Comparison of ENCODE assay signal across 8 cellular contexts in the genomic region with DNA sequence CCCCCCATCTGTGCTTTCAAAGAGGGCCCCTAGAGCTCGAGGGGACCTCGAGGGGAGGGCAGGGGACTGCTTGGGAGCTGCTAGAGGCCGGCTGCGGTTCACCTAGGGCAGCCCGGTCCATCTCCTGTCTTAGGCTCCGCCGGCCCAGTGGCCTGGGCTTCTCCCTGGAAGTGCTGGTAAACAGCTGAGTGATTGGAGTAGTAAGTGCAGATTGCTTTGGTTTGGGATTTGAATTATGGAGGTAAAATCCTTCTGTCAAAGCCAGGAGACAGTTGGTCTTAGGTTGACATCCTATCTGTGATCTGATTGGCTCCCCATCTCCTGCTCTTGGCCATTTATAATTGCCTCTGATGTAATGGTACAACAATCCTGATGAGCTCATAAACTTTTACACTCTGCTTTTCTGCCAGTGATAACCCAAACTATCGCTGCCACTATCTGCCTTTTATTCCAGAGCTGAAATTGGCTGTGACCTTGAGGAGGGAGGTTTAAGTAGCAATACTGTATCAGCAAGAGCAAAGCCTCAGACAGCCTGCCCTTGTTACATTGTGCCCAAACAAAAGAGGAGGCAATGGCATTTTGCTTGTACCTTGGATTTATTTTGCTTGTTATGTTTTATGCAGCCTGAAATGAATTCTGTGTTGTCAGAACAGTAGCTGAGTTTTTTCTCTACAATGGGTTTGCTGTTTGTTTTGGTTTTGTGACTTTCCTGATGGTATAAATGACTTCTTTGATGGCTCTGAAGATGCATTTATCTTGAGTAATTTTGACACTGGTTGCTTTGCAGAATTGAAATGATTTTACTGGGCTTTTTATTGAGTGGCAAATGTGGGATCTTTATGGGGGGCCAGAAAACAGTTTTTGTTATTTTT. TPM values are rescaled to one million over a fixed set of nuclear protein-coding genes. Genes with fewer than 3 reads are reported as not detected.
A peak's percentile ranks its signal among the peaks of the same experiment; 100 is the strongest.
DNase-seq lines count a peak whose midpoint lies in the region; ATAC-seq, FAIRE-seq and TF ChIP-seq lines count a peak whose summit lies in the region.

No MANE protein-coding gene starts in this region.

- H3K9me3 ChIP-seq in AG04450 (ENCODE audit: control insufficient read depth, insufficient read depth, low read length) (no peaks in the 10 kb centered on the region; the same call in 1 of the 2 replicates), smooth muscle cell (replicated peaks; ENCODE audit: low read depth) (no peaks in the 10 kb centered on the region)

- CTCF ChIA-PET in AG04450 (lab: Charles Lee), result interaction anchor here (0.6 to 2.9 kb wide), 7 partner anchors 10 to 100 kb away, joined by 3 to 23 read pairs (median 4); no protein-coding TSS in a partner anchor

- H3K4me1 Mint-ChIP-seq in central memory CD8-positive, alpha-beta T cell, result peaks cover 20% of the 10 kb centered on the region

- H3K4me2 ChIP-seq in smooth muscle cell, result peak overlapping the region; percentile 86

- TF ChIP-seq POLR2A in GM12892 (IDR thresholded peaks at IDR 0.05; ENCODE audit: low read depth, low read length), result no peak; the same call in 1 of the 2 replicates

- H3K27me3 Mint-ChIP-seq in central memory CD8-positive, alpha-beta T cell, result no peaks in the 10 kb centered on the region

- TF ChIP-seq CTCF in AG04450 (IDR thresholded peaks at IDR 0.05; ENCODE audit: low read depth, low read length) (no peak), smooth muscle cell (IDR thresholded peaks at IDR 0.05; ENCODE audit: borderline replicate concordance, insufficient read depth, poor library complexity, severe bottlenecking) (no peak)

- peaks cover 17% of the 10 kb centered on the region for H3K36me3 Mint-ChIP-seq in central memory CD8-positive, alpha-beta T cell (ENCODE audit: insufficient read depth)

- peak overlapping the region; percentile 96 for H3K9ac ChIP-seq in smooth muscle cell (ENCODE audit: low read depth)

- H4K20me1 ChIP-seq in smooth muscle cell (ENCODE audit: low read depth), result peaks cover 59% of the 10 kb centered on the region

- H2AFZ ChIP-seq in smooth muscle cell (ENCODE audit: low read depth), result no peak overlapping the region

- FAIRE-seq in GM12892 (lab: Jason Lieb, UNC), result peak; percentile 95

- no peak overlapping the region for H3K4me3 Mint-ChIP-seq in central memory CD8-positive, alpha-beta T cell

- peak; percentile 44 for ATAC-seq in central memory CD8-positive, alpha-beta T cell (replicated peaks; ENCODE audit: extremely low read depth, poor library complexity, severe bottlenecking)
- ATAC-seq in GM18868 (IDR thresholded peaks at IDR 0.05; ENCODE audit: unreplicated experiment), result no peak

- H3K4me3 ChIP-seq in AG04450 (ENCODE audit: low read depth, low read length), result peak overlapping the region; percentile 79
- H3K4me3 ChIP-seq in smooth muscle cell, result peak overlapping the region; percentile 91

- H3K36me3 ChIP-seq in smooth muscle cell (ENCODE audit: low read depth), result no peaks in the 10 kb centered on the region

- H3K27me3 ChIP-seq in AG04450 (ENCODE audit: control insufficient read depth, insufficient read depth, low read length) (no peaks in the 10 kb centered on the region), smooth muscle cell (ENCODE audit: low read depth) (no peaks in the 10 kb centered on the region)

- peaks cover 19% of the 10 kb centered on the region for H3F3A ChIP-seq in smooth muscle cell (ENCODE audit: low read depth)

- DNase-seq in AG04450 (ENCODE audit: low read depth, low spot score) (peak; percentile 90), GM12892 (ENCODE audit: insufficient read length) (peak; percentile 36), NCI-H1694 (lab: John Stamatoyannopoulos, UW) (peak; percentile 81), T follicular helper cell (ENCODE audit: low read depth) (peak; percentile 24), iris pigment epithelial cell (ENCODE audit: low read depth) (peak; percentile 99), smooth muscle cell (lab: John Stamatoyannopoulos, UW; ENCODE audit: unreplicated experiment) (no peak)
- DNase-seq in central memory CD8-positive, alpha-beta T cell (ENCODE audit: low spot score in 2 of 2), result peak in 1 of 2 donors; percentile 36

- H3K27ac ChIP-seq in AG04450 (ENCODE audit: low read depth, low read length) (peak overlapping the region; percentile 78), smooth muscle cell (ENCODE audit: low read depth) (peak overlapping the region; percentile 85)

- POLR2A ChIA-PET in AG04450 (lab: Yijun Ruan, JAX), result interaction anchor here (0.8 to 1.7 kb wide), 6 partner anchors 9 to 92 kb away, joined by 3 to 12 read pairs (median 4); partner anchors contain the start of gene PIGV

- H3K9me3 Mint-ChIP-seq in central memory CD8-positive, alpha-beta T cell, result no peaks in the 10 kb centered on the region

- H3K79me2 ChIP-seq in smooth muscle cell (ENCODE audit: low read depth), result peaks cover 70% of the 10 kb centered on the region

- H3K4me1 ChIP-seq in smooth muscle cell (ENCODE audit: low read depth), result peaks cover 68% of the 10 kb centered on the region

- 2% methylated on average over 8 of the region's 8 CpGs for WGBS in smooth muscle cell (ENCODE audit: low lambda C conversion rate)

- H3K27ac Mint-ChIP-seq in central memory CD8-positive, alpha-beta T cell (ENCODE audit: low read depth), result no peak overlapping the region

RNA-seq across cellular contexts. Expression of gene ARID1A, which starts 2.4 kb away (rescaled TPM):
- 16.4 and 23.8 TPM in 2 replicates for polyA plus RNA-seq in AG04450 (2011; rRNA removed)
- 42.4 and 50.5 TPM in 2 replicates for polyA minus RNA-seq in AG04450 (2011; rRNA and poly(A)+ RNA removed)
- polyA plus RNA-seq in GM12892 (2012; ENCODE audit: missing spikeins), result 35.4 TPM
- total RNA-seq in smooth muscle cell, result 30.4 and 33.1 TPM in 2 replicates
- 17.5 and 24.9 TPM in 2 replicates for polyA plus RNA-seq in smooth muscle cell
